Comparison of ENCODE assay signal across 8 cellular contexts in genomic region chr15:65085990-65086679, GRCh38. TPM values are rescaled to one million over a fixed set of nuclear protein-coding genes. Genes with fewer than 3 reads are reported as not detected.
DNase-seq lines count a peak whose midpoint lies in the region; ATAC-seq and TF ChIP-seq lines count a peak whose summit lies in the region.

No MANE protein-coding gene starts in this region.

- intact Hi-C loops in testis (cut with DNase I; ENCODE audit: low total_unique reads), result loop anchor here (10.0 kb wide), 1 partner anchor 51 kb away; no protein-coding TSS in a partner anchor
- intact Hi-C loops in activated T-helper 2 cell treated with anti-CD3 and anti-CD28 coated beads, Interferon-gamma antibody, Interleukin-2, Interleukin-4, amounts not matched to agents 10 μg/mL and 5 μg/mL and 100 μg/mL, durations not matched to agents 14 hours and 24 hours and 36 hours (cut with micrococcal nuclease), result no loop called here

- H3K27me3 ChIP-seq in fibroblast of lung (ENCODE audit: control insufficient read depth, insufficient read depth, low read length) (no peaks in the 10 kb centered on the region), testis (no peaks in the 10 kb centered on the region)

- TF ChIP-seq CTCF in fibroblast of lung (conservative IDR thresholded peaks at IDR 0.05 in 1 of 2, IDR thresholded peaks at IDR 0.05 in 1 of 2; ENCODE audit: low read depth in 1 of 2, low read length in 2 of 2) (peak; percentile 32 to 53), testis (IDR thresholded peaks at IDR 0.05) (peak in 2 of 3 experiments; percentile 20 to 45)

- peak; percentile 16 for DNase-seq in activated CD4-positive, alpha-beta T cell treated with anti-CD3 and anti-CD28 coated beads, Interleukin-2, amount 10 ng/mL, durations not matched to agents 7 days and 5 days
- DNase-seq in activated CD4-positive, alpha-beta T cell treated with anti-CD3 and anti-CD28 coated beads, Interleukin-2, amount 50 U/mL, for 1 hour, result no peak
- peak; percentile 46 for DNase-seq in OCI-M1 (lab: John Stamatoyannopoulos, UW)
- DNase-seq in fibroblast of lung (ENCODE audit: low read depth in 2 of 2), result no peak
- DNase-seq in testis, result peak; percentile 65
- DNase-seq in activated T-helper 2 cell treated with anti-CD3 and anti-CD28 coated beads, Interferon-gamma antibody, Interleukin-2, Interleukin-4, amounts not matched to agents 10 μg/mL and 5 μg/mL and 100 μg/mL, durations not matched to agents 14 hours and 24 hours and 36 hours (ENCODE audit: low spot score), result no peak

- H3K36me3 Mint-ChIP-seq in activated CD4-positive, alpha-beta T cell treated with anti-CD3 and anti-CD28 coated beads, Interleukin-2, amount 10 ng/mL, durations not matched to agents 7 days and 5 days (ENCODE audit: low read depth), result no peaks in the 10 kb centered on the region
- H3K36me3 Mint-ChIP-seq in activated T-helper 2 cell treated with anti-CD3 and anti-CD28 coated beads, Interferon-gamma antibody, Interleukin-2, Interleukin-4, amounts not matched to agents 10 μg/mL and 5 μg/mL and 100 μg/mL, durations not matched to agents 14 hours and 24 hours and 36 hours (ENCODE audit: low read depth), result no peaks in the 10 kb centered on the region

- POLR2A ChIA-PET in activated CD4-positive, alpha-beta T cell treated with anti-CD3 and anti-CD28 coated beads, Interleukin-2, amount 10 ng/mL, durations not matched to agents 7 days and 5 days (lab: Charles Lee), result no interaction called here

- H2AFZ ChIP-seq in fibroblast of lung (ENCODE audit: low read length), result no peak overlapping the region

- H3K4me1 ChIP-seq in fibroblast of lung (ENCODE audit: control insufficient read depth, extremely low read depth, insufficient read depth, low read length), result peaks cover 24% of the 10 kb centered on the region
- H3K4me1 ChIP-seq in testis, result peaks cover 51% of the 10 kb centered on the region

- no peak overlapping the region for H3K4me2 ChIP-seq in fibroblast of lung (ENCODE audit: extremely low read depth, insufficient read depth, low read length)

- H3K9me3 Mint-ChIP-seq in activated CD4-positive, alpha-beta T cell treated with anti-CD3 and anti-CD28 coated beads, Interleukin-2, amount 10 ng/mL, durations not matched to agents 7 days and 5 days, result no peaks in the 10 kb centered on the region
- H3K9me3 Mint-ChIP-seq in activated T-helper 2 cell treated with anti-CD3 and anti-CD28 coated beads, Interferon-gamma antibody, Interleukin-2, Interleukin-4, amounts not matched to agents 10 μg/mL and 5 μg/mL and 100 μg/mL, durations not matched to agents 14 hours and 24 hours and 36 hours, result no peaks in the 10 kb centered on the region

- no peak for ATAC-seq in GM18873 (IDR thresholded peaks at IDR 0.05; ENCODE audit: low FRiP score, unreplicated experiment)
- ATAC-seq in GM19452 (IDR thresholded peaks at IDR 0.05; ENCODE audit: unreplicated experiment), result no peak

- H3K9ac ChIP-seq in fibroblast of lung (ENCODE audit: insufficient read depth, low read length), result no peak overlapping the region

- TF ChIP-seq POLR2A in testis (IDR thresholded peaks at IDR 0.05), result no peak

- CTCF ChIA-PET in activated CD4-positive, alpha-beta T cell treated with anti-CD3 and anti-CD28 coated beads, Interleukin-2, amount 10 ng/mL, durations not matched to agents 7 days and 5 days (lab: Charles Lee), result interaction anchor here (0.6 to 1.9 kb wide), 3 partner anchors 15 to 333 kb away, joined by 4 to 6 read pairs (median 4); no protein-coding TSS in a partner anchor

- H3K27ac ChIP-seq in fibroblast of lung (ENCODE audit: insufficient read depth, low read length), result no peak overlapping the region
- H3K27ac ChIP-seq in testis, result peak overlapping the region in 1 of 2 donors; percentile 78

- 71 to 100% methylated on average over 3 to 6 of the region's 6 CpGs for WGBS in testis, 2 donors

- H3K9me3 ChIP-seq in fibroblast of lung (ENCODE audit: control insufficient read depth, insufficient read depth, low read depth, low read length), result no peaks in the 10 kb centered on the region
- no peaks in the 10 kb centered on the region for H3K9me3 ChIP-seq in testis

- H3K79me2 ChIP-seq in fibroblast of lung (ENCODE audit: control insufficient read depth, insufficient read depth, low read length), result no peaks in the 10 kb centered on the region

- H3K36me3 ChIP-seq in fibroblast of lung (ENCODE audit: control insufficient read depth, insufficient read depth, low read length), result no peaks in the 10 kb centered on the region
- no peaks in the 10 kb centered on the region for H3K36me3 ChIP-seq in testis (ENCODE audit: low read depth, missing control alignments)

- H4K20me1 ChIP-seq in fibroblast of lung (ENCODE audit: control insufficient read depth, extremely low read depth, insufficient read depth, low read length), result no peaks in the 10 kb centered on the region

- peaks cover 11% of the 10 kb centered on the region for H3K4me1 Mint-ChIP-seq in activated CD4-positive, alpha-beta T cell treated with anti-CD3 and anti-CD28 coated beads, Interleukin-2, amount 10 ng/mL, durations not matched to agents 7 days and 5 days
- peaks cover 11% of the 10 kb centered on the region for H3K4me1 Mint-ChIP-seq in activated T-helper 2 cell treated with anti-CD3 and anti-CD28 coated beads, Interferon-gamma antibody, Interleukin-2, Interleukin-4, amounts not matched to agents 10 μg/mL and 5 μg/mL and 100 μg/mL, durations not matched to agents 14 hours and 24 hours and 36 hours (ENCODE audit: low read depth)

- no peak overlapping the region for H3K4me3 ChIP-seq in fibroblast of lung (replicated peaks in 1 of 4; ENCODE audit: control extremely low read depth in 1 of 4, insufficient read depth in 1 of 4, low read depth in 3 of 4, low read length in 4 of 4)
- H3K4me3 ChIP-seq in testis, result no peak overlapping the region

- H3K4me3 Mint-ChIP-seq in activated CD4-positive, alpha-beta T cell treated with anti-CD3 and anti-CD28 coated beads, Interleukin-2, amount 10 ng/mL, durations not matched to agents 7 days and 5 days, result no peak overlapping the region
- H3K4me3 Mint-ChIP-seq in activated T-helper 2 cell treated with anti-CD3 and anti-CD28 coated beads, Interferon-gamma antibody, Interleukin-2, Interleukin-4, amounts not matched to agents 10 μg/mL and 5 μg/mL and 100 μg/mL, durations not matched to agents 14 hours and 24 hours and 36 hours (ENCODE audit: low read depth), result no peak overlapping the region

- H3K27me3 Mint-ChIP-seq in activated CD4-positive, alpha-beta T cell treated with anti-CD3 and anti-CD28 coated beads, Interleukin-2, amount 10 ng/mL, durations not matched to agents 7 days and 5 days, result peaks cover 23% of the 10 kb centered on the region
- peaks cover 20% of the 10 kb centered on the region for H3K27me3 Mint-ChIP-seq in activated T-helper 2 cell treated with anti-CD3 and anti-CD28 coated beads, Interferon-gamma antibody, Interleukin-2, Interleukin-4, amounts not matched to agents 10 μg/mL and 5 μg/mL and 100 μg/mL, durations not matched to agents 14 hours and 24 hours and 36 hours (ENCODE audit: low read depth)

- H3K27ac Mint-ChIP-seq in activated CD4-positive, alpha-beta T cell treated with anti-CD3 and anti-CD28 coated beads, Interleukin-2, amount 10 ng/mL, durations not matched to agents 7 days and 5 days, result no peak overlapping the region
- no peak overlapping the region for H3K27ac Mint-ChIP-seq in activated T-helper 2 cell treated with anti-CD3 and anti-CD28 coated beads, Interferon-gamma antibody, Interleukin-2, Interleukin-4, amounts not matched to agents 10 μg/mL and 5 μg/mL and 100 μg/mL, durations not matched to agents 14 hours and 24 hours and 36 hours

RNA-seq across cellular contexts. Expression of gene KBTBD13, which starts 9.6 kb away (rescaled TPM):
- not detected for total RNA-seq in activated CD4-positive, alpha-beta T cell treated with anti-CD3 and anti-CD28 coated beads, Interleukin-2, amount 10 ng/mL, durations not matched to agents 7 days and 5 days
- total RNA-seq in fibroblast of lung (not detected in 2 replicates), testis (1 to 10 TPM; 2.4 to 3.4 TPM)
- polyA plus RNA-seq in fibroblast of lung (0.02 TPM in 1 of 2 replicates, not detected in the other), testis (ENCODE audit: insufficient read depth, low read depth, low replicate concordance) (1.2 TPM)
- not detected in 2 replicates for polyA plus RNA-seq in fibroblast of lung (2012)
- not detected in 2 replicates for polyA minus RNA-seq in fibroblast of lung (ENCODE audit: low replicate concordance)
- total RNA-seq in activated T-helper 2 cell treated with anti-CD3 and anti-CD28 coated beads, Interferon-gamma antibody, Interleukin-2, Interleukin-4, amounts not matched to agents 10 μg/mL and 5 μg/mL and 100 μg/mL, durations not matched to agents 14 hours and 24 hours and 36 hours, result not detected in 2 replicates

RNA-seq across cellular contexts. Expression of gene RASL12, which starts 18.3 kb away (rescaled TPM):
- total RNA-seq in activated CD4-positive, alpha-beta T cell treated with anti-CD3 and anti-CD28 coated beads, Interleukin-2, amount 10 ng/mL, durations not matched to agents 7 days and 5 days, result not detected
- total RNA-seq in fibroblast of lung (49.3 and 50.5 TPM in 2 replicates), testis (10 to 100 TPM; 64.7 to 75.2 TPM)
- polyA plus RNA-seq in fibroblast of lung (9.1 and 16.9 TPM in 2 replicates), testis (ENCODE audit: insufficient read depth, low read depth, low replicate concordance) (43.9 TPM)
- polyA plus RNA-seq in fibroblast of lung (2012), result 11.0 and 20.3 TPM in 2 replicates
- polyA minus RNA-seq in fibroblast of lung (ENCODE audit: low replicate concordance), result 22.5 and 40.8 TPM in 2 replicates
- not detected in 2 replicates for total RNA-seq in activated T-helper 2 cell treated with anti-CD3 and anti-CD28 coated beads, Interferon-gamma antibody, Interleukin-2, Interleukin-4, amounts not matched to agents 10 μg/mL and 5 μg/mL and 100 μg/mL, durations not matched to agents 14 hours and 24 hours and 36 hours

RNA-seq across cellular contexts. Expression of gene UBAP1L, which starts 28.9 kb away (rescaled TPM):
- 1 to 10 TPM; 3.8 to 5.3 TPM for total RNA-seq in activated CD4-positive, alpha-beta T cell treated with anti-CD3 and anti-CD28 coated beads, Interleukin-2, amount 10 ng/mL, durations not matched to agents 7 days and 5 days
- total RNA-seq in fibroblast of lung (0.99 and 1.0 TPM in 2 replicates), testis (10 to 100 TPM; 11.3 to 12.1 TPM)
- polyA plus RNA-seq in fibroblast of lung (0.18 and 0.33 TPM in 2 replicates), testis (ENCODE audit: insufficient read depth, low read depth, low replicate concordance) (3.7 TPM)
- polyA plus RNA-seq in fibroblast of lung (2012), result 0.13 and 0.30 TPM in 2 replicates
- 0.75 and 0.85 TPM in 2 replicates for polyA minus RNA-seq in fibroblast of lung (ENCODE audit: low replicate concordance)
- 6.0 and 6.3 TPM in 2 replicates for total RNA-seq in activated T-helper 2 cell treated with anti-CD3 and anti-CD28 coated beads, Interferon-gamma antibody, Interleukin-2, Interleukin-4, amounts not matched to agents 10 μg/mL and 5 μg/mL and 100 μg/mL, durations not matched to agents 14 hours and 24 hours and 36 hours

RNA-seq across cellular contexts. Expression of gene SLC51B, which starts 40.9 kb away (rescaled TPM):
- not detected for total RNA-seq in activated CD4-positive, alpha-beta T cell treated with anti-CD3 and anti-CD28 coated beads, Interleukin-2, amount 10 ng/mL, durations not matched to agents 7 days and 5 days
- total RNA-seq in fibroblast of lung (0.51 and 0.66 TPM in 2 replicates), testis (1 to 10 TPM; 1.1 to 3.8 TPM)
- polyA plus RNA-seq in fibroblast of lung (0.98 and 1.2 TPM in 2 replicates), testis (ENCODE audit: insufficient read depth, low read depth, low replicate concordance) (13.6 TPM)
- polyA plus RNA-seq in fibroblast of lung (2012), result 1.3 TPM in 2 replicates
- polyA minus RNA-seq in fibroblast of lung (ENCODE audit: low replicate concordance), result not detected in 2 replicates
- not detected in 2 replicates for total RNA-seq in activated T-helper 2 cell treated with anti-CD3 and anti-CD28 coated beads, Interferon-gamma antibody, Interleukin-2, Interleukin-4, amounts not matched to agents 10 μg/mL and 5 μg/mL and 100 μg/mL, durations not matched to agents 14 hours and 24 hours and 36 hours

RNA-seq across cellular contexts. Expression of gene PDCD7, which starts 47.5 kb away (rescaled TPM):
- 10 to 100 TPM; 19.5 to 26.5 TPM for total RNA-seq in activated CD4-positive, alpha-beta T cell treated with anti-CD3 and anti-CD28 coated beads, Interleukin-2, amount 10 ng/mL, durations not matched to agents 7 days and 5 days
- total RNA-seq in fibroblast of lung, result 17.0 and 18.5 TPM in 2 replicates
- polyA plus RNA-seq in fibroblast of lung, result 21.7 and 23.0 TPM in 2 replicates
- 12.8 and 15.6 TPM in 2 replicates for polyA plus RNA-seq in fibroblast of lung (2012)
- polyA minus RNA-seq in fibroblast of lung (ENCODE audit: low replicate concordance), result 3.2 and 22.8 TPM in 2 replicates
- 10 to 100 TPM; 66.8 to 76.1 TPM for total RNA-seq in testis
- polyA plus RNA-seq in testis (ENCODE audit: insufficient read depth, low read depth, low replicate concordance), result 39.7 TPM
- 51.9 and 68.4 TPM in 2 replicates for total RNA-seq in activated T-helper 2 cell treated with anti-CD3 and anti-CD28 coated beads, Interferon-gamma antibody, Interleukin-2, Interleukin-4, amounts not matched to agents 10 μg/mL and 5 μg/mL and 100 μg/mL, durations not matched to agents 14 hours and 24 hours and 36 hours

Comparison
In these comparisons a context has a peak if more than half of its experiments do, and no peak if none do; other contexts are left out.
1. DNase-seq: peak in activated CD4-positive, alpha-beta T cell treated with anti-CD3 and anti-CD28 coated beads, Interleukin-2, amount 10 ng/mL, durations not matched to agents 7 days and 5 days (single experiment), OCI-M1 (single experiment) and testis (single experiment); none in activated CD4-positive, alpha-beta T cell treated with anti-CD3 and anti-CD28 coated beads, Interleukin-2, amount 50 U/mL, for 1 hour (single experiment), fibroblast of lung (0 of 2) and activated T-helper 2 cell treated with anti-CD3 and anti-CD28 coated beads, Interferon-gamma antibody, Interleukin-2, Interleukin-4, amounts not matched to agents 10 μg/mL and 5 μg/mL and 100 μg/mL, durations not matched to agents 14 hours and 24 hours and 36 hours (single experiment).
2. RNA of gene RASL12, which starts 18.3 kb away (total RNA-seq): 64.7 to 75.2 TPM in testis and 49.3 to 50.5 TPM in fibroblast of lung; not detected in activated T-helper 2 cell treated with anti-CD3 and anti-CD28 coated beads, Interferon-gamma antibody, Interleukin-2, Interleukin-4, amounts not matched to agents 10 μg/mL and 5 μg/mL and 100 μg/mL, durations not matched to agents 14 hours and 24 hours and 36 hours and not detected in activated CD4-positive, alpha-beta T cell treated with anti-CD3 and anti-CD28 coated beads, Interleukin-2, amount 10 ng/mL, durations not matched to agents 7 days and 5 days; every median in the first group is over 10 times any median in the second.